Comparison of ENCODE assay signal across 7 cellular contexts in the genomic region with DNA sequence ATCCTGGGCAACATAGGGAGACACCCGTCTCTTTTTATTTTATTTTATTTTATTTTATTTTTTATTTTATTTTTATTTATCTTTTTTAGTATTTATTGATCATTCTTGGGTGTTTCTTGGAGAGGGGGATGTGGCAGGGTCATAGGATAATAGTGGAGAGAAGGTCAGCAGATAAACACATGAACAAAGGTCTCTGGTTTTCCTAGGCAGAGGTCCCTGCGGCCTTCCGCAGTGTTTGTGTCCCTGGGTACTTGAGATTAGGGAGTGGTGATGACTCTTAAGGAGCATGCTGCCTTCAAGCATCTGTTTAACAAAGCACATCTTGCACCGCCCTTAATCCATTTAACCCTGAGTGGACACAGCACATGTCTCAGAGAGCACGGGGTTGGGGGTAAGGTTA. TPM values are rescaled to one million over a fixed set of nuclear protein-coding genes. Genes with fewer than 3 reads are reported as not detected.
"Had no signal": no experiment of that assay in that cellular context is flagged by ENCODE, and none has a peak within 500 bp of the region (broad histone marks: within the 10 kb centered on the region; RNA-seq: fewer than 3 reads in every experiment).

No MANE protein-coding gene starts in this region.

RNA-seq across cellular contexts. Expression of a gene that starts 2.8 kb away (rescaled TPM):
- total RNA-seq: GM23248, GM23338, H1, H4, H9, HFFc6 had no signal
- polyA plus RNA-seq: GM23248, GM23338 had no signal

RNA-seq across cellular contexts. Expression of a gene that starts 11.4 kb away (rescaled TPM):
- total RNA-seq: GM23248, GM23338, H1, H4, H7, H9, HFFc6 had no signal
- polyA plus RNA-seq: GM23248, GM23338 had no signal
